8 cellular contexts compared by ENCODE assay signal in the genomic region with DNA sequence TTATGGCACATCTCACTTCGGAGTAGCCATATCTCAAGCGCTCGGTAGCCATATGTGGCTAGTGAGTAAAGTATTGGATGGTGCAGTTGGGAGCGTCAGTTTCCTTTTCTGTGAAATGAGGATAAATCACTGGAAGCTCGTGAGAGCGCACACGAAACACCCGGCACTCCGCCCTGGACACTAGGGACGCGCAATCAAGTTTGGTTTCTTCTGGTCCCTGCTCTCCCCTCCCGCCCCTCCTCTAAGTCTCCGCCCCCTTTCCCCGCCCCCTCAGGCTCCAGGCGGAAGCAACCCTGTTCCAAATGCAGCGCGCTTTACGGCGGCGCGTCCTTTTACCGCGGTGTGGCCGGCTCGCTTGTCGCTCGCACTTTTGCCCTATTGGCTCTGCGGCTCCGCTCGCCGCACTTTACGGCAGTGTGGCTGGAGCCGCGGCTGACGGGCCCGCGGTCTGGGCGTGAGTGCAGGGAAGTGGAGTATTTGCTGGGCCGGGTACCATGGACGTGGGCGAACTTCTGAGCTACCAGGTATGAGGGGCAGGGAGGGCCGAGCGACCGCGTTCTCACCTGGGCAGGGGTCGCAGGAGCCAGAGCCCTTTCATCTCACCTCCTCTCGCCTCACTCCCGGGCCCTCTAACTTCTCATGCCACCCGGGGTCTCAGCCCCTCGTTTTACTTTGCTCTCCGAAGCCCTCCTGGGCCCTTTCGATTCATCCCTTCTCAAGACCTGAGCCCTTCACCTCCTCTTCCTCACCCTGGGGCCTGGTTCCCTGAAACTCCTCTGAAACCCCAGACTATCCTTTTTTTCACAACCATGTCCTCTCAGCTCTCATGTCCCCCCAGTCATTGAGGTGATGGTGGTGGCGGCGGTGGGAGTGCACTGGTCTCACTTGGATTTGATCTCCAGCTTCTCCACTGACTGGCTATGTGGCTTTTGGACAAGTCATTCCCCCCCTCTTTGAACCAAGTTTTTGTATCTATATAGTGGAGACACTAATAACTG. TPM values are rescaled to one million over a fixed set of nuclear protein-coding genes. Genes with fewer than 3 reads are reported as not detected.
A peak's percentile ranks its signal among the peaks of the same experiment; 100 is the strongest.
DNase-seq lines count a peak whose midpoint lies in the region; ATAC-seq and TF ChIP-seq lines count a peak whose summit lies in the region.

TSS of gene CTNNBL1 (plus strand) at position 402 of the 998 bp plus-strand sequence. CDS start at position 495, 93 bp downstream.

- no peak for TF ChIP-seq EP300 in Ishikawa (IDR thresholded peaks at IDR 0.05; ENCODE audit: borderline replicate concordance)

- no peak for TF ChIP-seq RAD21 in Ishikawa (IDR thresholded peaks at IDR 0.05; ENCODE audit: low read depth)

- H3K27ac ChIP-seq in epithelial cell of prostate, result no peak within 1 kb of the TSS

- DNase-seq in DMS153 (lab: John Stamatoyannopoulos, UW) (peak; percentile 92), OCI-M2 (lab: John Stamatoyannopoulos, UW; ENCODE audit: unreplicated experiment) (peak; percentile 95), activated T-cell treated with anti-CD3 and anti-CD28 coated beads for 24 hours (ENCODE audit: low read depth) (peak; percentile 94), epithelial cell of prostate (ENCODE audit: low read depth, low spot score) (peak; percentile 76), mucosa of gallbladder (ENCODE audit: low spot score) (peak; percentile 98)
- peak; percentile 93 for DNase-seq in stimulated activated CD8-positive, alpha-beta memory T cell treated with anti-CD3 and anti-CD28 coated beads, Interleukin-4, amount 100 ng/mL, for 24 hours (ENCODE audit: low read depth)

- peak; percentile 72 for ATAC-seq in GM21576 (IDR thresholded peaks at IDR 0.05; ENCODE audit: unreplicated experiment)

TF ChIP-seq in Ishikawa, 13 proteins besides CTCF, POLR2A, EP300 and RAD21:
- TF ChIP-seq TAF1 (IDR thresholded peaks at IDR 0.05; ENCODE audit: low read depth) (peak; percentile 79), CEBPB (IDR thresholded peaks at IDR 0.05) (no peak), NFIC (IDR thresholded peaks at IDR 0.05) (peak; percentile 40; the same call in 1 of the 2 replicates), EGR1 (IDR thresholded peaks at IDR 0.05) (0 out of 2 replicates have a peak, but pooled peaks have one; percentile 7), CREB1 (IDR thresholded peaks at IDR 0.05; ENCODE audit: low read depth) (peak; percentile 62; the same call in 1 of the 2 replicates), REST (IDR thresholded peaks at IDR 0.05; ENCODE audit: low read depth) (0 out of 2 replicates have a peak, but pooled peaks have one; percentile 7), TEAD4 (IDR thresholded peaks at IDR 0.05) (no peak), TCF12 (IDR thresholded peaks at IDR 0.05; ENCODE audit: low read depth) (0 out of 2 replicates have a peak, but pooled peaks have one; percentile 39)
- TF ChIP-seq, protein P1, sequence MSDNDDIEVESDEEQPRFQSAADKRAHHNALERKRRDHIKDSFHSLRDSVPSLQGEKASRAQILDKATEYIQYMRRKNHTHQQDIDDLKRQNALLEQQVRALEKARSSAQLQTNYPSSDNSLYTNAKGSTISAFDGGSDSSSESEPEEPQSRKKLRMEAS (IDR thresholded peaks at IDR 0.05), result peak; percentile 45; the same call in 1 of the 2 replicates
- TF ChIP-seq, protein P2, sequence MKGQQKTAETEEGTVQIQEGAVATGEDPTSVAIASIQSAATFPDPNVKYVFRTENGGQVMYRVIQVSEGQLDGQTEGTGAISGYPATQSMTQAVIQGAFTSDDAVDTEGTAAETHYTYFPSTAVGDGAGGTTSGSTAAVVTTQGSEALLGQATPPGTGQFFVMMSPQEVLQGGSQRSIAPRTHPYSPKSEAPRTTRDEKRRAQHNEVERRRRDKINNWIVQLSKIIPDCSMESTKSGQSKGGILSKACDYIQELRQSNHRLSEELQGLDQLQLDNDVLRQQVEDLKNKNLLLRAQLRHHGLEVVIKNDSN (IDR thresholded peaks at IDR 0.05), result no peak

RNA-seq across cellular contexts. Expression of gene CTNNBL1, which starts in this region (rescaled TPM):
- 44.0 TPM for total RNA-seq in mucosa of gallbladder
